In the genomic region with DNA sequence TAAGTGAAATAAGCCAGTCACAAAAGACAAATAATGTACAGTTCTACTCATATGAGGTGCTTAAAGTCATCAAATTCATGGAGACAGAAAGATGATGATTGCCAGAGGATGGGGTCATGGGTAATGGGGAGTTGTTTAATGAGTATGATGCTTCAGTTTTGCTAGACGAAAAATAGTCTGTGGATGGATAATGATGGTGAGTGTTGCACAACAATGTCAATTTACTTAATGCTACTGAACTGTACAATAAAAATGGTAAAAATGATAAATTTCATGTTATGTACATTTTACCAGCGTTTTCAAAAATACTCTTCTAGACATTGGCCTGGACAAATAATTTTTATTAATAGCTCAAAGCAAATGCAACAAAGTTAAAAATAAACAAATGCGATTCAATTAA, we compare ENCODE assay signal across 2 cellular contexts.
A peak's percentile ranks its signal among the peaks of the same experiment; 100 is the strongest.
TF ChIP-seq lines count a peak whose summit lies in the region.

No MANE protein-coding gene starts in this region.

TF ChIP-seq in HepG2, 621 proteins besides CTCF, POLR2A, EP300 and RAD21:
- TF ChIP-seq CEBPB (IDR thresholded peaks at IDR 0.05; ENCODE audit: borderline replicate concordance, low read depth, low read length) (peak; percentile 55; the same call in 1 of the 2 replicates), TCF7L2 (IDR thresholded peaks at IDR 0.05; ENCODE audit: low read depth, low read length) (no peak)

TF ChIP-seq in IMR-90, 13 proteins besides CTCF, POLR2A, EP300 and RAD21:
- peak; percentile 54 for TF ChIP-seq CEBPB (IDR thresholded peaks at IDR 0.05; ENCODE audit: low read depth, low read length)
- no peak for TF ChIP-seq NFE2L2 (IDR thresholded peaks at IDR 0.05; ENCODE audit: low read depth, low read length)
